1 cellular context compared by ENCODE assay signal in the genomic region with DNA sequence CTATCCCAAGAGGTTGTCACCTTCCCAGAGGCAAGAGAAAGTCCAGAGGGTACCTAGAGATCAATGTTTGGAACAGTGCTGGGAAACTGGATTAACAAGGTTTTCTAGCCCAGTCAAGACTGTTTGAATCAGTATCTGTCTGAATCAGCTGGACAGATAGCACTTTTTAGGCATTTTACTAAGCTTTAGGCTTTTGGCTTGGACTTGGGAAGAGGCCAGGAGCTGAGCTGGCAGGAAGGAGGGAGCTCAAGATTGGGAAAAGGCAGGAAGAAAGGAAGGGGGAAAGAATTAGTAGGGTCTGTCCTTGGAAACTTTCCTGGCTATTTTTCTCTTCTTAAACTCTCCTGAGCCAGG.
TF ChIP-seq lines count a peak whose summit lies in the region.

No MANE protein-coding gene starts in this region.

TF ChIP-seq in HepG2, 621 proteins besides CTCF, POLR2A, EP300 and RAD21:
- no peak for TF ChIP-seq FOSL2 (CRISPR knock-in tag; IDR thresholded peaks at IDR 0.05)
- no peak for TF ChIP-seq ZBTB3 (CRISPR knock-in tag; IDR thresholded peaks at IDR 0.05; ENCODE audit: borderline replicate concordance, low read depth)
- TF ChIP-seq PRDM15 (CRISPR knock-in tag; IDR thresholded peaks at IDR 0.05): no peak
- no peak for TF ChIP-seq ZNF280D (CRISPR knock-in tag; IDR thresholded peaks at IDR 0.05)
- TF ChIP-seq, protein P1, sequence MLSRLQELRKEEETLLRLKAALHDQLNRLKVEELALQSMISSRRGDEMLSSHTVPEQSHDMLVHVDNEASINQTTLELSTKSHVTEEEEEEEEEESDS (CRISPR knock-in tag; IDR thresholded peaks at IDR 0.05; ENCODE audit: borderline replicate concordance): no peak
- no peak for TF ChIP-seq PAX8 (CRISPR knock-in tag; IDR thresholded peaks at IDR 0.05; ENCODE audit: borderline replicate concordance)
- no peak for TF ChIP-seq ISL2 (CRISPR knock-in tag; IDR thresholded peaks at IDR 0.05)
- TF ChIP-seq TRIM24 (CRISPR knock-in tag; IDR thresholded peaks at IDR 0.05): no peak
- no peak for TF ChIP-seq ADNP (CRISPR knock-in tag; IDR thresholded peaks at IDR 0.05)
- TF ChIP-seq, protein P2, sequence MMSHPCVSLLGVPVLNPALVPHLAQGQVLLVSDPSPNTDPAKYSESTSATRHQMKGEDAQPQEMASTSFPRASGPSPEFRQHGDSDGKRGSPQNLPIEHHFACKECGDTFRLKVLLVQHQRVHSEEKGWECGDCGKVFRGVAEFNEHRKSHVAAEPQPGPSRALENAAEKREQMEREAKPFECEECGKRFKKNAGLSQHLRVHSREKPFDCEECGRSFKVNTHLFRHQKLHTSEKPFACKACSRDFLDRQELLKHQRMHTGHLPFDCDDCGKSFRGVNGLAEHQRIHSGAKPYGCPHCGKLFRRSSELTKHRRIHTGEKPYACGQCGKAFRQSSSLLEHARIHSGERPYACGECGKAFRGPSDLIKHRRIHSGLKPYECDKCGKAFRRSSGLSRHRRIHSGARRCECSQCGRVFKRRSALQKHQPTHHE (CRISPR knock-in tag; IDR thresholded peaks at IDR 0.05; ENCODE audit: borderline replicate concordance): no peak
- no peak for TF ChIP-seq HES4 (CRISPR knock-in tag; IDR thresholded peaks at IDR 0.05; ENCODE audit: borderline replicate concordance)
- TF ChIP-seq SP4 (CRISPR knock-in tag; IDR thresholded peaks at IDR 0.05): no peak
- no peak for TF ChIP-seq SOX6 (IDR thresholded peaks at IDR 0.05)
- no peak for TF ChIP-seq SOX6 (CRISPR knock-in tag; IDR thresholded peaks at IDR 0.05)
- no peak for TF ChIP-seq KAT2B (IDR thresholded peaks at IDR 0.05; ENCODE audit: borderline replicate concordance, low read depth, low read length)
- TF ChIP-seq SP5 (CRISPR knock-in tag; IDR thresholded peaks at IDR 0.05; ENCODE audit: borderline replicate concordance, low read depth): no peak
- no peak for TF ChIP-seq ATF7-NPFF (CRISPR knock-in tag; IDR thresholded peaks at IDR 0.05; ENCODE audit: low read depth)
- TF ChIP-seq ARNTL (CRISPR knock-in tag; IDR thresholded peaks at IDR 0.05): no peak
- no peak for TF ChIP-seq SALL1 (CRISPR knock-in tag; IDR thresholded peaks at IDR 0.05)
- no peak for TF ChIP-seq SMYD3 (CRISPR knock-in tag; IDR thresholded peaks at IDR 0.05)
TF ChIP-seq in HepG2: peak in this region for 0.
